Comparison of ENCODE assay signal across 23 cellular contexts in the genomic region with DNA sequence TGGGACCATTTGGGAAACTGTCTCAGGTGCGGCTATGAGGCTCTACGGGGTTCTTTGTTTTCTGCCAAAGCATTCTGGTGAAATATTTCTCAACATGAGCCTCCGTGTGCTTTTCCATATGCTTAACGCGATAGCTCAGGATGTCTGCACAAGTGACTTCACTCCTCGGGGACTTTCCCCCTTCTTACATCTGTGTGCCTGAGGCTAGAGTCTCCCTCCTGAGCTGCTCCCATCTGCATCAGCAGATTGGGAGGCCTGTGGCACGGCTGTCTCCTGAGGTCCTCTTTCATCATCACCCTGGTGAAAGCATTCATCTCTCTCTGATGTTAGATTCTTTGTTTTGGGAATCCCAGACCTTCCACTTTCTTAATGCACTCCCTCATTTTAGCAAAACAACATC.
"Had no signal": no experiment of that assay in that cellular context is flagged by ENCODE, and none has a peak within 500 bp of the region (broad histone marks: within the 10 kb centered on the region; RNA-seq: fewer than 3 reads in every experiment).

No MANE protein-coding gene starts in this region.

- DNase-seq: activated CD4-positive, alpha-beta T cell treated with anti-CD3 and anti-CD28 coated beads, Interleukin-2, amount 10 ng/mL, durations not matched to agents 7 days and 5 days; activated CD4-positive, CD25-positive, alpha-beta regulatory T cell treated with anti-CD3 and anti-CD28 coated beads, Interleukin-2, amount 50 U/mL, for 72 hours; activated CD8-positive, alpha-beta memory T cell treated with anti-CD3 and anti-CD28 coated beads, Interleukin-2, amount 10 ng/mL, durations not matched to agents 7 days and 5 days; activated CD8-positive, alpha-beta T cell treated with anti-CD3 and anti-CD28 coated beads for 36 hours; activated effector memory CD4-positive, alpha-beta T cell treated with anti-CD3 and anti-CD28 coated beads, Interleukin-2, amount 50 U/mL, for 16 hours; activated naive CD4-positive, alpha-beta T cell treated with anti-CD3 and anti-CD28 coated beads, Interleukin-2, amount 50 U/mL, for 16 hours; activated naive CD8-positive, alpha-beta T cell treated with anti-CD3 and anti-CD28 coated beads, Interleukin-2, amount 50 U/mL, for 24 hours; activated T-cell treated with anti-CD3 and anti-CD28 coated beads for 4 hours; anterior cingulate cortex; body of pancreas; effector CD4-positive, alpha-beta T cell; naive B cell; occipital lobe; small intestine; stimulated activated CD4-positive, alpha-beta T cell treated with anti-CD3 and anti-CD28 coated beads, Interleukin-15, amount 100 ng/mL, for 24 hours; stomach had no signal

- ATAC-seq: activated CD8-positive, alpha-beta memory T cell treated with anti-CD3 and anti-CD28 coated beads, Interleukin-2, amount 10 ng/mL, durations not matched to agents 7 days and 5 days; activated CD8-positive, alpha-beta T cell treated with anti-CD3 and anti-CD28 coated beads for 36 hours; activated naive CD8-positive, alpha-beta T cell treated with anti-CD3 and anti-CD28 coated beads, Interleukin-2, amount 50 U/mL, for 24 hours; body of pancreas; left lobe of liver; sciatic nerve; stimulated activated memory B cell treated with anti-CD40 and anti-IgM and Interleukin-4, amounts not matched to agents 10 μg/mL and 1 μg/mL and 100 μg/mL, for 72 hours had no signal

- H3K27me3 ChIP-seq: body of pancreas, cardiac muscle cell, tibial nerve had no signal

- H3K4me1 ChIP-seq: body of pancreas, stomach, suprapubic skin had no signal

- H3K27ac ChIP-seq: body of pancreas, cardiac muscle cell, stomach, suprapubic skin, tibial nerve had no signal

- H3K36me3 ChIP-seq: cardiac muscle cell, stomach, suprapubic skin, tibial nerve had no signal

- H3K9me3 ChIP-seq: body of pancreas, suprapubic skin had no signal

- H3K4me3 ChIP-seq: body of pancreas, cardiac muscle cell, lung, stomach, suprapubic skin, tibial nerve had no signal
